In genomic region chr12:6558014-6558760, GRCh38 we compare ENCODE assay signal across 1 cellular context.
TF ChIP-seq lines count a peak whose summit lies in the region.
"Not testable (repeated sequence)": the region's sequence is repeated elsewhere in the genome, so short reads cannot be mapped to it uniquely, and the experiment has no call there.

No MANE protein-coding gene starts in this region.

TF ChIP-seq in HepG2, 621 proteins besides CTCF, POLR2A, EP300 and RAD21:
- TF ChIP-seq ZNF362 (CRISPR knock-in tag; IDR thresholded peaks at IDR 0.05; ENCODE audit: borderline replicate concordance) (peak; percentile 93), GABPA (CRISPR knock-in tag; IDR thresholded peaks at IDR 0.05; ENCODE audit: low read depth) (peak; percentile 65), STAG1 (CRISPR knock-in tag; IDR thresholded peaks at IDR 0.05) (0 out of 2 replicates have a peak, but pooled peaks have one; percentile 16), GFI1 (CRISPR knock-in tag; IDR thresholded peaks at IDR 0.05; ENCODE audit: borderline replicate concordance) (peak; percentile 92), GABPB1 (CRISPR knock-in tag; IDR thresholded peaks at IDR 0.05) (peak; percentile 27; the same call in 1 of the 2 replicates)
- TF ChIP-seq GABPA (IDR thresholded peaks at IDR 0.05; ENCODE audit: low read depth, low read length) = not testable (repeated sequence)
